ENCODE assay signal across 1 cellular context in the genomic region with DNA sequence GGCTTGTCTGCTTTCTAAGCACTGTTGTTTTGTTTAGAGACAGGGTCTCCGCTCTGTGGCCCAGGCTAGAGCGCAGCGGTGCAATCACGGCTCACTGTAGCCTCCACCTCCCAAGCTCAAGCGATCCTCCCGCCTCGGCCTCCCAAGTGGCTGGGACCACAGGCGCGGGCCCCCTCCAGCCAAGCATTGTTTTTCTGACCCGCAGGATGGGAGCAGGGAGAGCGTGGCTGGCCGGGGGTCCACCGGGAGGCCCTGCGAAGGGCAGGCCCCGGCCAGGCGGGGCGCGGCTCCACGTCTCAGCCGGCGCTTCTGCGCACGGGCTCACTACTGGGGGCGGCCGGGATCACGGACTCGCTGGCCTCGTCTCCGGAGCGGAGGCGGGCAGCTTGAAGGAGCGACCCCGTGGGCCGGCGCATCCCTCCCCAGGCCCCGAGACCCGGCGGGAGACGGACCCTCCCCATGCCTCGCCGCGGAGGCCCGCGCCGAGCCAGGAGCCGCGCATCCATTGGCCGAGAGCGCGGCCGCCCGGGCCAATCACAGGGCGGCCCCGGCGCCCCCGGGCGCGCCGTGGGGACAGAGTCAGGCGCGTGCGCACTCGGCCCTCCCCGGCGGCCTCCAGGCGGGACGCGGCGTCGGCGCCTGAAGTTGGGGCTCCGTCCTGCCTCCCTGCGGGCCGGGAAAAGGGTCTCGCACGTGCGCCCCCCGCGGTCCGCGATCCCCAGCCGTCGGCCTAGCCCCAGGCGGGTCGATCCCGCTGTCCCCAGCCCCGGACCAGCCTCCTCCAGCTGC.
TF ChIP-seq lines count a peak whose summit lies in the region.

No MANE protein-coding gene starts in this region.

TF ChIP-seq in A549, 52 proteins besides CTCF, POLR2A, EP300 and RAD21 (continued from another document):
- TF ChIP-seq, protein P1, sequence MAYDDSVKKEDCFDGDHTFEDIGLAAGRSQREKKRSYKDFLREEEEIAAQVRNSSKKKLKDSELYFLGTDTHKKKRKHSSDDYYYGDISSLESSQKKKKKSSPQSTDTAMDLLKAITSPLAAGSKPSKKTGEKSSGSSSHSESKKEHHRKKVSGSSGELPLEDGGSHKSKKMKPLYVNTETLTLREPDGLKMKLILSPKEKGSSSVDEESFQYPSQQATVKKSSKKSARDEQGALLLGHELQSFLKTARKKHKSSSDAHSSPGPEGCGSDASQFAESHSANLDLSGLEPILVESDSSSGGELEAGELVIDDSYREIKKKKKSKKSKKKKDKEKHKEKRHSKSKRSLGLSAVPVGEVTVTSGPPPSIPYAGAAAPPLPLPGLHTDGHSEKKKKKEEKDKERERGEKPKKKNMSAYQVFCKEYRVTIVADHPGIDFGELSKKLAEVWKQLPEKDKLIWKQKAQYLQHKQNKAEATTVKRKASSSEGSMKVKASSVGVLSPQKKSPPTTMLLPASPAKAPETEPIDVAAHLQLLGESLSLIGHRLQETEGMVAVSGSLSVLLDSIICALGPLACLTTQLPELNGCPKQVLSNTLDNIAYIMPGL (CRISPR knock-in tag; IDR thresholded peaks at IDR 0.05; ENCODE audit: borderline replicate concordance) = peak; percentile 27; the same call in 1 of the 2 replicates
- TF ChIP-seq CHD4 (IDR thresholded peaks at IDR 0.05; ENCODE audit: borderline replicate concordance) (no peak), RCOR1 (IDR thresholded peaks at IDR 0.05; ENCODE audit: low read depth, low read length) (no peak), ESRRA (IDR thresholded peaks at IDR 0.05; ENCODE audit: borderline replicate concordance, low read length) (no peak), HOXB5 (CRISPR knock-in tag; IDR thresholded peaks at IDR 0.05) (peak; percentile 84), MYC (IDR thresholded peaks at IDR 0.05; ENCODE audit: borderline replicate concordance, low read length) (no peak; the same call in 1 of the 2 replicates), FOSL2 (IDR thresholded peaks at IDR 0.05) (no peak), FOSL2 (CRISPR knock-in tag; IDR thresholded peaks at IDR 0.05) (no peak), CBX2 (IDR thresholded peaks at IDR 0.05; ENCODE audit: borderline replicate concordance, low read depth) (no peak), SMC3 (IDR thresholded peaks at IDR 0.05) (no peak), RARB (CRISPR knock-in tag; IDR thresholded peaks at IDR 0.05) (no peak), CEBPB (IDR thresholded peaks at IDR 0.05) (no peak), PHF8 (IDR thresholded peaks at IDR 0.05; ENCODE audit: borderline replicate concordance, low read depth) (peak; percentile 69; the same call in 1 of the 2 replicates), TP53 (CRISPR knock-in tag; IDR thresholded peaks at IDR 0.05) (0 out of 2 replicates have a peak, but pooled peaks have one; percentile 26), EHF (CRISPR knock-in tag; IDR thresholded peaks at IDR 0.05) (peak; percentile 68; the same call in 1 of the 2 replicates), NFE2L2 (conservative IDR thresholded peaks at IDR 0.05; ENCODE audit: low read length) (no peak), ZNF302 (CRISPR knock-in tag; IDR thresholded peaks at IDR 0.05) (no peak), HEYL (CRISPR knock-in tag; IDR thresholded peaks at IDR 0.05) (0 out of 2 replicates have a peak, but pooled peaks have one; percentile 39)
- TF ChIP-seq, protein P2, sequence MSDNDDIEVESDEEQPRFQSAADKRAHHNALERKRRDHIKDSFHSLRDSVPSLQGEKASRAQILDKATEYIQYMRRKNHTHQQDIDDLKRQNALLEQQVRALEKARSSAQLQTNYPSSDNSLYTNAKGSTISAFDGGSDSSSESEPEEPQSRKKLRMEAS (IDR thresholded peaks at IDR 0.05) = peak; percentile 93
- TF ChIP-seq, protein P3, sequence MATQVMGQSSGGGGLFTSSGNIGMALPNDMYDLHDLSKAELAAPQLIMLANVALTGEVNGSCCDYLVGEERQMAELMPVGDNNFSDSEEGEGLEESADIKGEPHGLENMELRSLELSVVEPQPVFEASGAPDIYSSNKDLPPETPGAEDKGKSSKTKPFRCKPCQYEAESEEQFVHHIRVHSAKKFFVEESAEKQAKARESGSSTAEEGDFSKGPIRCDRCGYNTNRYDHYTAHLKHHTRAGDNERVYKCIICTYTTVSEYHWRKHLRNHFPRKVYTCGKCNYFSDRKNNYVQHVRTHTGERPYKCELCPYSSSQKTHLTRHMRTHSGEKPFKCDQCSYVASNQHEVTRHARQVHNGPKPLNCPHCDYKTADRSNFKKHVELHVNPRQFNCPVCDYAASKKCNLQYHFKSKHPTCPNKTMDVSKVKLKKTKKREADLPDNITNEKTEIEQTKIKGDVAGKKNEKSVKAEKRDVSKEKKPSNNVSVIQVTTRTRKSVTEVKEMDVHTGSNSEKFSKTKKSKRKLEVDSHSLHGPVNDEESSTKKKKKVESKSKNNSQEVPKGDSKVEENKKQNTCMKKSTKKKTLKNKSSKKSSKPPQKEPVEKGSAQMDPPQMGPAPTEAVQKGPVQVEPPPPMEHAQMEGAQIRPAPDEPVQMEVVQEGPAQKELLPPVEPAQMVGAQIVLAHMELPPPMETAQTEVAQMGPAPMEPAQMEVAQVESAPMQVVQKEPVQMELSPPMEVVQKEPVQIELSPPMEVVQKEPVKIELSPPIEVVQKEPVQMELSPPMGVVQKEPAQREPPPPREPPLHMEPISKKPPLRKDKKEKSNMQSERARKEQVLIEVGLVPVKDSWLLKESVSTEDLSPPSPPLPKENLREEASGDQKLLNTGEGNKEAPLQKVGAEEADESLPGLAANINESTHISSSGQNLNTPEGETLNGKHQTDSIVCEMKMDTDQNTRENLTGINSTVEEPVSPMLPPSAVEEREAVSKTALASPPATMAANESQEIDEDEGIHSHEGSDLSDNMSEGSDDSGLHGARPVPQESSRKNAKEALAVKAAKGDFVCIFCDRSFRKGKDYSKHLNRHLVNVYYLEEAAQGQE (IDR thresholded peaks at IDR 0.05) = no peak
- TF ChIP-seq, protein P4, sequence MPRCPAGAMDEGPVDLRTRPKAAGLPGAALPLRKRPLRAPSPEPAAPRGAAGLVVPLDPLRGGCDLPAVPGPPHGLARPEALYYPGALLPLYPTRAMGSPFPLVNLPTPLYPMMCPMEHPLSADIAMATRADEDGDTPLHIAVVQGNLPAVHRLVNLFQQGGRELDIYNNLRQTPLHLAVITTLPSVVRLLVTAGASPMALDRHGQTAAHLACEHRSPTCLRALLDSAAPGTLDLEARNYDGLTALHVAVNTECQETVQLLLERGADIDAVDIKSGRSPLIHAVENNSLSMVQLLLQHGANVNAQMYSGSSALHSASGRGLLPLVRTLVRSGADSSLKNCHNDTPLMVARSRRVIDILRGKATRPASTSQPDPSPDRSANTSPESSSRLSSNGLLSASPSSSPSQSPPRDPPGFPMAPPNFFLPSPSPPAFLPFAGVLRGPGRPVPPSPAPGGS (IDR thresholded peaks at IDR 0.05) = peak; percentile 85; the same call in 2 of the 3 replicates
